10 cellular contexts compared by ENCODE assay signal in the genomic region with DNA sequence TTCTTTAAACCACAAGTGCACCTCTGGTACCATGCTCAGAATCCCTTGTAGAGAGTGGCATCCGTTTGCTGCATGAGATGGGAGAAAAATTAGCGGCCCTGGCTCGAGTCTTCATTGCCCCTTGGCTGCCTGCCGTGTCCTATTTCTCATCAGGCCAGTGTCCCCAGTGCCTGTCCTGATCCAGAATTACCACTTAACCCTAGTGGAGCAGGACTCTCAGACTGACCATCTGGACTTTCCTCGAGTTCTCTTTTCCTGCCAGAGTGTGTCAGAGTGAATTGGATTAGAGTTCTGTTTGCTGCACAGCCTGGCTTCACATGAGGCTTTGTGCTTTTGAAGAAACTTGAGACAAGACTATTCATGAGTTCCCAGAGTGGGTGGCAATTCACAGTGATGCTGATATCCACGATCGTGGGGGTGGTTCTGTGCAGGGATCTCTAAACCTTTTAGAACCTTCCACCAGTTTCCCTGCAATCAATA.
DNase-seq lines count a peak whose midpoint lies in the region; ATAC-seq and TF ChIP-seq lines count a peak whose summit lies in the region.
"Had no signal": no experiment of that assay in that cellular context is flagged by ENCODE, and none has a peak within 500 bp of the region (broad histone marks: within the 10 kb centered on the region; RNA-seq: fewer than 3 reads in every experiment).

No MANE protein-coding gene starts in this region.

- H3K79me2 ChIP-seq in GM23248 (ENCODE audit: insufficient read depth), result peaks cover 97% of the 10 kb centered on the region

- TF ChIP-seq POLR2A in gastrocnemius medialis (IDR thresholded peaks at IDR 0.05), result no peak

- no peak for TF ChIP-seq CTCF in choroid plexus epithelial cell (conservative IDR thresholded peaks at IDR 0.05; ENCODE audit: low read depth, low read length)
- no peak for TF ChIP-seq CTCF in gastrocnemius medialis (IDR thresholded peaks at IDR 0.05 in 4 of 5, conservative IDR thresholded peaks at IDR 0.05 in 1 of 5)

- H3K4me3 ChIP-seq in GM23248 (no peak overlapping the region), choroid plexus epithelial cell (ENCODE audit: low read depth, low read length) (no peak overlapping the region), gastrocnemius medialis (peak overlapping the region in 1 of 4 donors; percentile 12)
- H3K4me3 ChIP-seq: MG63 had no signal

- H3K4me1 ChIP-seq in GM23248 (ENCODE audit: insufficient read depth), result peaks cover 40% of the 10 kb centered on the region
- peaks cover 32 to 36% of the 10 kb centered on the region in 2 donors for H3K4me1 ChIP-seq in gastrocnemius medialis

- H2AFZ ChIP-seq in GM23248, result no peak overlapping the region

- H3F3A ChIP-seq in GM23248 (ENCODE audit: insufficient read depth), result peaks cover 61% of the 10 kb centered on the region

- in situ Hi-C loops in GM23248 (cut with MboI), result no loop called here
- in situ Hi-C loops in gastrocnemius medialis (cut with MboI; ENCODE audit: low sequenced_read_pairs in 4 of 4), result no loop called here

- peak overlapping the region; percentile 56; the same call in 1 of the 2 replicates for H3K9ac ChIP-seq in GM23248

- peak; percentile 72 to 86 for ATAC-seq in gastrocnemius medialis
- no peak for ATAC-seq in GM18502 (IDR thresholded peaks at IDR 0.05; ENCODE audit: poor library complexity, unreplicated experiment)

- peak overlapping the region; percentile 36 for H3K4me2 ChIP-seq in GM23248 (ENCODE audit: unreplicated experiment)

- H3K36me3 ChIP-seq in GM23248 (ENCODE audit: low read depth) (peaks cover 27% of the 10 kb centered on the region; the same call in 1 of the 2 replicates), gastrocnemius medialis (no peaks in the 10 kb centered on the region)

- intact Hi-C loops in gastrocnemius medialis (cut with DNase I; ENCODE audit: low total_unique reads), result no loop called here

- WGBS in GM23248 (ENCODE audit: low coverage in 1 of 2, low lambda C conversion rate in 2 of 2, missing lambda C conversion rate in 2 of 2), 2 experiments, result 17 to 22% methylated on average over 7 of the region's 7 CpGs

- no peaks in the 10 kb centered on the region for H3K27me3 ChIP-seq in GM23248 (replicated peaks; ENCODE audit: insufficient read depth)
- no peaks in the 10 kb centered on the region for H3K27me3 ChIP-seq in gastrocnemius medialis
- H3K27me3 ChIP-seq: MG63 had no signal

- H3K27ac ChIP-seq in GM23248, result peak overlapping the region; percentile 83
- H3K27ac ChIP-seq in gastrocnemius medialis, result peak overlapping the region; percentile 30 to 72 (median 58)

- H3K9me3 ChIP-seq in GM23248 (ENCODE audit: low read depth) (no peaks in the 10 kb centered on the region), gastrocnemius medialis (no peaks in the 10 kb centered on the region)
- H3K9me3 ChIP-seq: MG63 had no signal

- no peaks in the 10 kb centered on the region for H3K9me2 ChIP-seq in GM23248 (ENCODE audit: insufficient read depth)

- peak; percentile 59 for DNase-seq in GM23248
- peak; percentile 79 for DNase-seq in choroid plexus epithelial cell (ENCODE audit: low read depth)
- DNase-seq in iris pigment epithelial cell (ENCODE audit: low read depth), result peak; percentile 78
- peak; percentile 37 to 39 for DNase-seq in gastrocnemius medialis
- no peak for DNase-seq in NCI-H2107 treated with DMSO at 0.1 percent for 48 hours (lab: John Stamatoyannopoulos, UW; ENCODE audit: unreplicated experiment)
- DNase-seq in activated naive CD4-positive, alpha-beta T cell treated with anti-CD3 and anti-CD28 coated beads, Interleukin-2, amount 50 U/mL, for 16 hours, result no peak
- DNase-seq in activated T-cell treated with anti-CD3 and anti-CD28 coated beads, Interleukin-2, amount 50 U/mL, for 1 hour, result no peak
- DNase-seq: activated T-cell treated with anti-CD3 and anti-CD28 coated beads, Interleukin-2, amount 50 U/mL, for 48 hours had no signal

- peaks cover 4% of the 10 kb centered on the region; the same call in 1 of the 2 replicates for H4K20me1 ChIP-seq in GM23248 (ENCODE audit: insufficient read depth)

Comparison
In these comparisons a context has a peak if more than half of its experiments do, and no peak if none do; other contexts are left out.
1. DNase-seq: peak in GM23248 (single experiment), choroid plexus epithelial cell (single experiment), iris pigment epithelial cell (single experiment) and gastrocnemius medialis (2 of 2); none in NCI-H2107 treated with DMSO at 0.1 percent for 48 hours (single experiment), activated naive CD4-positive, alpha-beta T cell treated with anti-CD3 and anti-CD28 coated beads, Interleukin-2, amount 50 U/mL, for 16 hours (single experiment) and activated T-cell treated with anti-CD3 and anti-CD28 coated beads, Interleukin-2, amount 50 U/mL, for 1 hour (single experiment).